ENCODE assay signal across 1 cellular context in genomic region chr9:97518909-97519307, GRCh38.
TF ChIP-seq lines count a peak whose summit lies in the region.

No MANE protein-coding gene starts in this region.

TF ChIP-seq in K562, 482 proteins besides CTCF, POLR2A, EP300 and RAD21 (continued from another document and continues in another):
- TF ChIP-seq MAZ (CRISPR knock-in tag; conservative IDR thresholded peaks at IDR 0.05 in 1 of 2, IDR thresholded peaks at IDR 0.05 in 1 of 2) (peak in 1 of 2 experiments; percentile 33; a peak in 1 of 4 replicates), ZNF282 (CRISPR knock-in tag; IDR thresholded peaks at IDR 0.05) (no peak), HBP1 (CRISPR knock-in tag; IDR thresholded peaks at IDR 0.05) (no peak), TCF3 (CRISPR knock-in tag; IDR thresholded peaks at IDR 0.05) (peak; percentile 33; the same call in 1 of the 2 replicates), DIDO1 (tag; IDR thresholded peaks at IDR 0.05; ENCODE audit: low read depth) (no peak), MAFF (IDR thresholded peaks at IDR 0.05; ENCODE audit: low read length) (peak; percentile 52; the same call in 1 of the 2 replicates), DPF2 (IDR thresholded peaks at IDR 0.05) (peak; percentile 48; the same call in 1 of the 2 replicates), ZNF316 (IDR thresholded peaks at IDR 0.05) (peak; percentile 57; the same call in 1 of the 2 replicates), CTBP1 (IDR thresholded peaks at IDR 0.05; ENCODE audit: borderline replicate concordance) (peak; percentile 44; the same call in 1 of the 2 replicates), CXXC5 (CRISPR knock-in tag; IDR thresholded peaks at IDR 0.05) (0 out of 2 replicates have a peak, but pooled peaks have one; percentile 30), HMG20A (CRISPR knock-in tag; conservative IDR thresholded peaks at IDR 0.05) (no peak), ARHGAP35 (IDR thresholded peaks at IDR 0.05; ENCODE audit: partially characterized antibody) (no peak), THAP7 (CRISPR knock-in tag; IDR thresholded peaks at IDR 0.05) (no peak), MCM3 (IDR thresholded peaks at IDR 0.05) (no peak), RB1 (IDR thresholded peaks at IDR 0.05; ENCODE audit: low read depth) (peak; percentile 42; the same call in 1 of the 2 replicates), MAFG (tag; conservative IDR thresholded peaks at IDR 0.05) (peak; percentile 61), PKNOX1 (IDR thresholded peaks at IDR 0.05) (peak; percentile 94), SRF (CRISPR knock-in tag; IDR thresholded peaks at IDR 0.05) (peak in 1 of 2 experiments; percentile 43; a peak in 1 of 4 replicates), MAX (CRISPR knock-in tag; IDR thresholded peaks at IDR 0.05) (no peak), DMBX1 (CRISPR knock-in tag; IDR thresholded peaks at IDR 0.05; ENCODE audit: borderline replicate concordance) (no peak), ZNF239 (CRISPR knock-in tag; IDR thresholded peaks at IDR 0.05) (peak; percentile 32; the same call in 1 of the 2 replicates), YY1 (IDR thresholded peaks at IDR 0.05; ENCODE audit: borderline replicate concordance in 1 of 3, control insufficient read depth in 1 of 3, extremely low read depth in 1 of 3, insufficient read depth in 3 of 3, insufficient read length in 1 of 3, insufficient replicate concordance in 2 of 3, low read depth in 1 of 3, low read length in 2 of 3) (peak in 1 of 3 experiments; percentile 51), BACH1 (tag; IDR thresholded peaks at IDR 0.05) (peak; percentile 79; the same call in 1 of the 2 replicates), C11orf30 (IDR thresholded peaks at IDR 0.05; ENCODE audit: low read depth) (peak; percentile 65), NCOA4 (IDR thresholded peaks at IDR 0.05; ENCODE audit: partially characterized antibody) (no peak), NFE2 (IDR thresholded peaks at IDR 0.05; ENCODE audit: low read depth) (peak; percentile 82), ZSCAN32 (CRISPR knock-in tag; IDR thresholded peaks at IDR 0.05) (peak; percentile 88)
- TF ChIP-seq, protein P1, sequence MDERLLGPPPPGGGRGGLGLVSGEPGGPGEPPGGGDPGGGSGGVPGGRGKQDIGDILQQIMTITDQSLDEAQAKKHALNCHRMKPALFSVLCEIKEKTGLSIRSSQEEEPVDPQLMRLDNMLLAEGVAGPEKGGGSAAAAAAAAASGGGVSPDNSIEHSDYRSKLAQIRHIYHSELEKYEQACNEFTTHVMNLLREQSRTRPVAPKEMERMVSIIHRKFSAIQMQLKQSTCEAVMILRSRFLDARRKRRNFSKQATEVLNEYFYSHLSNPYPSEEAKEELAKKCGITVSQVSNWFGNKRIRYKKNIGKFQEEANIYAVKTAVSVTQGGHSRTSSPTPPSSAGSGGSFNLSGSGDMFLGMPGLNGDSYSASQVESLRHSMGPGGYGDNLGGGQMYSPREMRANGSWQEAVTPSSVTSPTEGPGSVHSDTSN (CRISPR knock-in tag; IDR thresholded peaks at IDR 0.05; ENCODE audit: low read depth): peak; percentile 58
- TF ChIP-seq, protein P1 (tag; conservative IDR thresholded peaks at IDR 0.05; ENCODE audit: low read depth): peak; percentile 95
- TF ChIP-seq, protein P2, sequence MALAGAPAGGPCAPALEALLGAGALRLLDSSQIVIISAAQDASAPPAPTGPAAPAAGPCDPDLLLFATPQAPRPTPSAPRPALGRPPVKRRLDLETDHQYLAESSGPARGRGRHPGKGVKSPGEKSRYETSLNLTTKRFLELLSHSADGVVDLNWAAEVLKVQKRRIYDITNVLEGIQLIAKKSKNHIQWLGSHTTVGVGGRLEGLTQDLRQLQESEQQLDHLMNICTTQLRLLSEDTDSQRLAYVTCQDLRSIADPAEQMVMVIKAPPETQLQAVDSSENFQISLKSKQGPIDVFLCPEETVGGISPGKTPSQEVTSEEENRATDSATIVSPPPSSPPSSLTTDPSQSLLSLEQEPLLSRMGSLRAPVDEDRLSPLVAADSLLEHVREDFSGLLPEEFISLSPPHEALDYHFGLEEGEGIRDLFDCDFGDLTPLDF (CRISPR knock-in tag; IDR thresholded peaks at IDR 0.05): 0 out of 2 replicates have a peak, but pooled peaks have one; percentile 28
- TF ChIP-seq, protein P3, sequence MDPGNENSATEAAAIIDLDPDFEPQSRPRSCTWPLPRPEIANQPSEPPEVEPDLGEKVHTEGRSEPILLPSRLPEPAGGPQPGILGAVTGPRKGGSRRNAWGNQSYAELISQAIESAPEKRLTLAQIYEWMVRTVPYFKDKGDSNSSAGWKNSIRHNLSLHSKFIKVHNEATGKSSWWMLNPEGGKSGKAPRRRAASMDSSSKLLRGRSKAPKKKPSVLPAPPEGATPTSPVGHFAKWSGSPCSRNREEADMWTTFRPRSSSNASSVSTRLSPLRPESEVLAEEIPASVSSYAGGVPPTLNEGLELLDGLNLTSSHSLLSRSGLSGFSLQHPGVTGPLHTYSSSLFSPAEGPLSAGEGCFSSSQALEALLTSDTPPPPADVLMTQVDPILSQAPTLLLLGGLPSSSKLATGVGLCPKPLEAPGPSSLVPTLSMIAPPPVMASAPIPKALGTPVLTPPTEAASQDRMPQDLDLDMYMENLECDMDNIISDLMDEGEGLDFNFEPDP (CRISPR knock-in tag; IDR thresholded peaks at IDR 0.05): no peak
- TF ChIP-seq, protein P4, sequence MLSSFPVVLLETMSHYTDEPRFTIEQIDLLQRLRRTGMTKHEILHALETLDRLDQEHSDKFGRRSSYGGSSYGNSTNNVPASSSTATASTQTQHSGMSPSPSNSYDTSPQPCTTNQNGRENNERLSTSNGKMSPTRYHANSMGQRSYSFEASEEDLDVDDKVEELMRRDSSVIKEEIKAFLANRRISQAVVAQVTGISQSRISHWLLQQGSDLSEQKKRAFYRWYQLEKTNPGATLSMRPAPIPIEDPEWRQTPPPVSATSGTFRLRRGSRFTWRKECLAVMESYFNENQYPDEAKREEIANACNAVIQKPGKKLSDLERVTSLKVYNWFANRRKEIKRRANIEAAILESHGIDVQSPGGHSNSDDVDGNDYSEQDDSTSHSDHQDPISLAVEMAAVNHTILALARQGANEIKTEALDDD (IDR thresholded peaks at IDR 0.05): no peak
- TF ChIP-seq, protein P5, sequence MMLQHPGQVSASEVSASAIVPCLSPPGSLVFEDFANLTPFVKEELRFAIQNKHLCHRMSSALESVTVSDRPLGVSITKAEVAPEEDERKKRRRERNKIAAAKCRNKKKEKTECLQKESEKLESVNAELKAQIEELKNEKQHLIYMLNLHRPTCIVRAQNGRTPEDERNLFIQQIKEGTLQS (IDR thresholded peaks at IDR 0.05): peak; percentile 30; the same call in 1 of the 2 replicates
- TF ChIP-seq, protein P5 (CRISPR knock-in tag; conservative IDR thresholded peaks at IDR 0.05): no peak
- TF ChIP-seq, protein P6, sequence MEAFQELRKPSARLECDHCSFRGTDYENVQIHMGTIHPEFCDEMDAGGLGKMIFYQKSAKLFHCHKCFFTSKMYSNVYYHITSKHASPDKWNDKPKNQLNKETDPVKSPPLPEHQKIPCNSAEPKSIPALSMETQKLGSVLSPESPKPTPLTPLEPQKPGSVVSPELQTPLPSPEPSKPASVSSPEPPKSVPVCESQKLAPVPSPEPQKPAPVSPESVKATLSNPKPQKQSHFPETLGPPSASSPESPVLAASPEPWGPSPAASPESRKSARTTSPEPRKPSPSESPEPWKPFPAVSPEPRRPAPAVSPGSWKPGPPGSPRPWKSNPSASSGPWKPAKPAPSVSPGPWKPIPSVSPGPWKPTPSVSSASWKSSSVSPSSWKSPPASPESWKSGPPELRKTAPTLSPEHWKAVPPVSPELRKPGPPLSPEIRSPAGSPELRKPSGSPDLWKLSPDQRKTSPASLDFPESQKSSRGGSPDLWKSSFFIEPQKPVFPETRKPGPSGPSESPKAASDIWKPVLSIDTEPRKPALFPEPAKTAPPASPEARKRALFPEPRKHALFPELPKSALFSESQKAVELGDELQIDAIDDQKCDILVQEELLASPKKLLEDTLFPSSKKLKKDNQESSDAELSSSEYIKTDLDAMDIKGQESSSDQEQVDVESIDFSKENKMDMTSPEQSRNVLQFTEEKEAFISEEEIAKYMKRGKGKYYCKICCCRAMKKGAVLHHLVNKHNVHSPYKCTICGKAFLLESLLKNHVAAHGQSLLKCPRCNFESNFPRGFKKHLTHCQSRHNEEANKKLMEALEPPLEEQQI (IDR thresholded peaks at IDR 0.05): no peak
- TF ChIP-seq, protein P7, sequence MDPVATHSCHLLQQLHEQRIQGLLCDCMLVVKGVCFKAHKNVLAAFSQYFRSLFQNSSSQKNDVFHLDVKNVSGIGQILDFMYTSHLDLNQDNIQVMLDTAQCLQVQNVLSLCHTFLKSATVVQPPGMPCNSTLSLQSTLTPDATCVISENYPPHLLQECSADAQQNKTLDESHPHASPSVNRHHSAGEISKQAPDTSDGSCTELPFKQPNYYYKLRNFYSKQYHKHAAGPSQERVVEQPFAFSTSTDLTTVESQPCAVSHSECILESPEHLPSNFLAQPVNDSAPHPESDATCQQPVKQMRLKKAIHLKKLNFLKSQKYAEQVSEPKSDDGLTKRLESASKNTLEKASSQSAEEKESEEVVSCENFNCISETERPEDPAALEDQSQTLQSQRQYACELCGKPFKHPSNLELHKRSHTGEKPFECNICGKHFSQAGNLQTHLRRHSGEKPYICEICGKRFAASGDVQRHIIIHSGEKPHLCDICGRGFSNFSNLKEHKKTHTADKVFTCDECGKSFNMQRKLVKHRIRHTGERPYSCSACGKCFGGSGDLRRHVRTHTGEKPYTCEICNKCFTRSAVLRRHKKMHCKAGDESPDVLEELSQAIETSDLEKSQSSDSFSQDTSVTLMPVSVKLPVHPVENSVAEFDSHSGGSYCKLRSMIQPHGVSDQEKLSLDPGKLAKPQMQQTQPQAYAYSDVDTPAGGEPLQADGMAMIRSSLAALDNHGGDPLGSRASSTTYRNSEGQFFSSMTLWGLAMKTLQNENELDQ (CRISPR knock-in tag; IDR thresholded peaks at IDR 0.05; ENCODE audit: borderline replicate concordance): no peak
